13 cellular contexts compared by ENCODE assay signal in the genomic region with DNA sequence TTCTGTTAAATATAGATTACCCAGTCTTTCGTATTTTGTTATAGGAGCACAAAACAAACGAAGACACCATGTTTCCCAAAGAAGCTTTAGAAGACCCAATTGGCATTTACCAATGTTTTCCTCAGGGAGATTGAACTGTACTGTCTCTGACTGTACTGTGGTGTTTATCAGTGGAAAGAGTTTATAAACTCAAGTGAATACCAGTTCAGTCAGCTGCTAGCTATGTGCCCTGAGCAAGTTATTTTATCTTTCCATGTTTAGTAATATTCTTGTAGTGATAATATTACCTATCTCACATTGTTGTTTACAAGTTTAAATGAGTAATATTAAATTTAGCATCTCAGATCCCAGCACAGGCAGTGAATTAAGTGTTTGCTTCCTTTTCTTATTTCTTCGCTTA.
A peak's percentile ranks its signal among the peaks of the same experiment; 100 is the strongest.
DNase-seq lines count a peak whose midpoint lies in the region; ATAC-seq and TF ChIP-seq lines count a peak whose summit lies in the region.
"Had no signal": no experiment of that assay in that cellular context is flagged by ENCODE, and none has a peak within 500 bp of the region (broad histone marks: within the 10 kb centered on the region; RNA-seq: fewer than 3 reads in every experiment).

No MANE protein-coding gene starts in this region.

- no peaks in the 10 kb centered on the region for H3K79me2 ChIP-seq in GM23248 (ENCODE audit: insufficient read depth)

- no peaks in the 10 kb centered on the region for H3K9me2 ChIP-seq in GM23248 (ENCODE audit: insufficient read depth)

- TF ChIP-seq POLR2A in transverse colon (IDR thresholded peaks at IDR 0.05), result no peak

- ATAC-seq in upper lobe of right lung, result no peak
- ATAC-seq: HCT116 had no signal

- no peak overlapping the region for H2BK12ac ChIP-seq in neuronal stem cell (ENCODE audit: low read length)

- no peak overlapping the region for H3K4ac ChIP-seq in neuronal stem cell (ENCODE audit: low read length)

- H3F3A ChIP-seq in GM23248 (ENCODE audit: insufficient read depth), result no peaks in the 10 kb centered on the region

- no peaks in the 10 kb centered on the region for H3K79me1 ChIP-seq in neuronal stem cell (ENCODE audit: low read depth, low read length)

- no peaks in the 10 kb centered on the region for H3K36me3 ChIP-seq in GM23248 (ENCODE audit: low read depth)
- no peaks in the 10 kb centered on the region for H3K36me3 ChIP-seq in neuronal stem cell (replicated peaks in 1 of 2; ENCODE audit: control insufficient read depth in 2 of 2, insufficient read depth in 2 of 2, low read length in 2 of 2)
- no peaks in the 10 kb centered on the region for H3K36me3 ChIP-seq in transverse colon
- no peaks in the 10 kb centered on the region for H3K36me3 ChIP-seq in upper lobe of right lung
- H3K36me3 ChIP-seq: BLaER1 had no signal

- in situ Hi-C loops in GM23248 (cut with MboI), result no loop called here
- in situ Hi-C loops in transverse colon (cut with MboI; ENCODE audit: low pct_ligation_motif_present in 1 of 4, low pct_unique_long_range_greater_than_20kb in 1 of 4, low sequenced_read_pairs in 3 of 4), result no loop called here

- no peak overlapping the region for H3K4me2 ChIP-seq in GM23248 (ENCODE audit: unreplicated experiment)
- H3K4me2 ChIP-seq in neuronal stem cell (ENCODE audit: insufficient read depth, low read length, poor library complexity, severe bottlenecking), result no peak overlapping the region
- H3K4me2 ChIP-seq: BLaER1 had no signal

- H4K8ac ChIP-seq in neuronal stem cell (ENCODE audit: low read depth, low read length), result no peak overlapping the region

- H3K14ac ChIP-seq in neuronal stem cell (ENCODE audit: low read length), result no peak overlapping the region

- intact Hi-C loops in transverse colon (cut with DNase I; ENCODE audit: low total_unique reads), result no loop called here
- intact Hi-C loops in upper lobe of right lung (cut with DNase I), result no loop called here

- no peak overlapping the region for H2BK5ac ChIP-seq in neuronal stem cell (ENCODE audit: low read length)

- H2BK15ac ChIP-seq in neuronal stem cell (ENCODE audit: low read length), result no peak overlapping the region

- DNase-seq in GM23248 (peak; percentile 8), amniotic epithelial cell (ENCODE audit: low read depth) (peak; percentile 66), iris pigment epithelial cell (ENCODE audit: low read depth) (peak; percentile 80), neuronal stem cell (ENCODE audit: low spot score) (no peak), dedifferentiated amniotic fluid mesenchymal stem cell (ENCODE audit: extremely low spot score) (no peak), transverse colon (no peak), upper lobe of right lung (no peak)
- DNase-seq: AML-193; Caco-2; CD8-positive, alpha-beta memory T cell had no signal

- no peak for TF ChIP-seq CTCF in transverse colon (IDR thresholded peaks at IDR 0.05)
- TF ChIP-seq CTCF in upper lobe of right lung (IDR thresholded peaks at IDR 0.05), result no peak

- H3K9ac ChIP-seq in GM23248 (no peak overlapping the region), neuronal stem cell (ENCODE audit: low read depth, low read length, poor library complexity) (no peak overlapping the region)
- H3K9ac ChIP-seq: BLaER1 had no signal

- no peak overlapping the region for H4K91ac ChIP-seq in neuronal stem cell (ENCODE audit: low read depth, low read length, poor library complexity)

- no peak overlapping the region for H2AK5ac ChIP-seq in neuronal stem cell (ENCODE audit: low read depth, low read length)

- H2BK120ac ChIP-seq in neuronal stem cell (ENCODE audit: low read depth, low read length), result no peak overlapping the region

- no peaks in the 10 kb centered on the region for H4K20me1 ChIP-seq in GM23248 (ENCODE audit: insufficient read depth)
- H4K20me1 ChIP-seq: BLaER1 had no signal

- H3K4me1 ChIP-seq in GM23248 (ENCODE audit: insufficient read depth) (peaks cover 7% of the 10 kb centered on the region; the same call in 1 of the 2 replicates), neuronal stem cell (ENCODE audit: control insufficient read depth in 2 of 2, insufficient read depth in 1 of 2, low read depth in 1 of 2, low read length in 2 of 2) (no peaks in the 10 kb centered on the region), transverse colon (no peaks in the 10 kb centered on the region), upper lobe of right lung (no peaks in the 10 kb centered on the region)
- H3K4me1 ChIP-seq: BLaER1, Caco-2 had no signal

- WGBS in GM23248 (ENCODE audit: low coverage in 1 of 2, low lambda C conversion rate in 2 of 2, missing lambda C conversion rate in 2 of 2), 2 experiments, result 23 to 26% methylated on average over 3 of the region's 3 CpGs
- WGBS in neuronal stem cell (ENCODE audit: extremely low coverage in 2 of 2, insufficient read length in 2 of 2, insufficient replicate concordance in 1 of 2), 2 donors, result no CpG with 5 or more reads among the region's 3 CpGs
- WGBS in transverse colon (ENCODE audit: low coverage in 1 of 2), 2 donors, result 65 to 84% methylated on average over 3 of the region's 3 CpGs

- H3K9me3 ChIP-seq in GM23248 (ENCODE audit: low read depth) (no peaks in the 10 kb centered on the region), neuronal stem cell (replicated peaks in 1 of 2; ENCODE audit: control insufficient read depth in 2 of 2, insufficient read depth in 1 of 2, low read depth in 1 of 2, low read length in 2 of 2) (no peaks in the 10 kb centered on the region), transverse colon (no peaks in the 10 kb centered on the region), upper lobe of right lung (no peaks in the 10 kb centered on the region)
- H3K9me3 ChIP-seq: BLaER1, Caco-2 had no signal

- H3K23ac ChIP-seq in neuronal stem cell (ENCODE audit: low read depth, low read length, poor library complexity), result no peak overlapping the region

- H3K27me3 ChIP-seq in GM23248 (replicated peaks; ENCODE audit: insufficient read depth) (no peaks in the 10 kb centered on the region), neuronal stem cell (ENCODE audit: control insufficient read depth in 3 of 3, insufficient read depth in 3 of 3, low read depth in 1 of 3, low read length in 3 of 3) (no peaks in the 10 kb centered on the region), transverse colon (no peaks in the 10 kb centered on the region), upper lobe of right lung (no peaks in the 10 kb centered on the region)
- H3K27me3 ChIP-seq: BLaER1 had no signal

- H3K18ac ChIP-seq in neuronal stem cell (ENCODE audit: low read length), result no peak overlapping the region

- H3K4me3 ChIP-seq in GM23248 (no peak overlapping the region), neuronal stem cell (ENCODE audit: low read length in 2 of 2) (no peak overlapping the region), transverse colon (no peak overlapping the region), upper lobe of right lung (no peak overlapping the region)
- H3K4me3 ChIP-seq: BLaER1 had no signal

- no peak for TF ChIP-seq EP300 in transverse colon (IDR thresholded peaks at IDR 0.05; ENCODE audit: low read depth)

- H2AFZ ChIP-seq in GM23248, result no peak overlapping the region
- H2AFZ ChIP-seq in neuronal stem cell (ENCODE audit: low read length), result no peak overlapping the region

- no peak overlapping the region for H3K27ac ChIP-seq in GM23248
- H3K27ac ChIP-seq in neuronal stem cell (replicated peaks; ENCODE audit: low read length), result no peak overlapping the region
- no peak overlapping the region for H3K27ac ChIP-seq in transverse colon
- H3K27ac ChIP-seq in upper lobe of right lung, result no peak overlapping the region
- H3K27ac ChIP-seq: BLaER1, HL-60 had no signal

Comparison
In these comparisons a context has a peak if more than half of its experiments do, and no peak if none do; other contexts are left out.
1. DNase-seq: peak in GM23248 (single experiment), amniotic epithelial cell (single experiment) and iris pigment epithelial cell (single experiment); none in neuronal stem cell (single experiment), dedifferentiated amniotic fluid mesenchymal stem cell (single experiment), transverse colon (single experiment) and upper lobe of right lung (single experiment).